Comparison of ENCODE assay signal across 22 cellular contexts in genomic region chr5:21774281-21774680, GRCh38.
"Had no signal": no experiment of that assay in that cellular context is flagged by ENCODE, and none has a peak within 500 bp of the region (broad histone marks: within the 10 kb centered on the region; RNA-seq: fewer than 3 reads in every experiment).

No MANE protein-coding gene starts in this region.

- H3K36me3 ChIP-seq: gastrocnemius medialis, left lung, prostate gland, right atrium auricular region, stomach, thyroid gland, vagina had no signal

- H3K4me1 ChIP-seq: gastrocnemius medialis, left lung, prostate gland, right atrium auricular region, stomach, thyroid gland, vagina had no signal

- H3K9me3 ChIP-seq: gastrocnemius medialis, left lung, prostate gland, right atrium auricular region, stomach, vagina had no signal

- DNase-seq: dermis blood vessel endothelial cell; effector memory CD4-positive, alpha-beta T cell; gastrocnemius medialis; head of caudate nucleus; left cardiac atrium; left lung; mesendoderm; midbrain; naive thymus-derived CD4-positive, alpha-beta T cell; nucleus accumbens; stimulated activated CD4-positive, alpha-beta T cell treated with anti-CD3 and anti-CD28 coated beads, Interleukin-2, amount 100 ng/mL, for 24 hours; stimulated activated CD4-positive, alpha-beta T cell treated with anti-CD3 and anti-CD28 coated beads, Interleukin-4, amount 100 ng/mL, for 24 hours; stimulated activated naive CD4-positive, alpha-beta T cell treated with Interleukin-2 at 50 U/mL for 16 hours; stomach; thyroid gland had no signal

- ATAC-seq: gastrocnemius medialis; left cardiac atrium; left lung; naive thymus-derived CD4-positive, alpha-beta T cell; sciatic nerve; stimulated activated effector memory CD8-positive, alpha-beta T cell treated with anti-CD3 and anti-CD28 coated beads, Interleukin-12 subunit alpha, Interleukin-12 subunit beta, amount 100 ng/mL, for 72 hours had no signal

- H3K27me3 ChIP-seq: gastrocnemius medialis, left lung, right atrium auricular region, stomach, thyroid gland, vagina had no signal

- FAIRE-seq: endothelial cell of umbilical vein had no signal

- H3K27ac ChIP-seq: coronary artery, gastrocnemius medialis, left lung, prostate gland, right atrium auricular region, stomach, thyroid gland, vagina had no signal

- H3K4me3 ChIP-seq: coronary artery, gastrocnemius medialis, left lung, prostate gland, right atrium auricular region, stomach, thyroid gland, vagina had no signal
